Comparison of ENCODE assay signal across 10 cellular contexts in genomic region chr1:159171254-159171687, GRCh38. TPM values are rescaled to one million over a fixed set of nuclear protein-coding genes. Genes with fewer than 3 reads are reported as not detected.
DNase-seq lines count a peak whose midpoint lies in the region; ATAC-seq lines count a peak whose summit lies in the region.
"Had no signal": no experiment of that assay in that cellular context is flagged by ENCODE, and none has a peak within 500 bp of the region (broad histone marks: within the 10 kb centered on the region; RNA-seq: fewer than 3 reads in every experiment).

TSS of gene CADM3 (plus strand) at chr1:159171615. CDS start at chr1:159171766, 151 bp downstream.

- DNase-seq in astrocyte of the hippocampus (ENCODE audit: low read depth, low spot score) (peak; percentile 27), iPS-NIHi11 (ENCODE audit: low spot score) (peak; percentile 82), kidney glomerular epithelial cell (lab: John Stamatoyannopoulos, UW) (no peak), NCI-H2081 treated with DMSO at 0.1 percent for 48 hours (lab: John Stamatoyannopoulos, UW) (no peak)
- DNase-seq: PC-3 had no signal

- H3K36me3 Mint-ChIP-seq in IgD-negative memory B cell = peaks cover 6% of the 10 kb centered on the region
- no peaks in the 10 kb centered on the region for H3K36me3 Mint-ChIP-seq in stimulated activated memory B cell treated with anti-CD40 and anti-IgM and Interleukin-4, amounts not matched to agents 10 μg/mL and 1 μg/mL and 100 μg/mL, for 72 hours

- H3K4me1 Mint-ChIP-seq in IgD-negative memory B cell = peaks cover 4 to 6% (median 5%) of the 10 kb centered on the region in 3 donors
- H3K4me1 Mint-ChIP-seq in stimulated activated memory B cell treated with anti-CD40 and anti-IgM and Interleukin-4, amounts not matched to agents 10 μg/mL and 1 μg/mL and 100 μg/mL, for 72 hours = peaks cover 26% of the 10 kb centered on the region

- H3K27me3 Mint-ChIP-seq in IgD-negative memory B cell = peaks cover 26% of the 10 kb centered on the region
- H3K27me3 Mint-ChIP-seq in stimulated activated memory B cell treated with anti-CD40 and anti-IgM and Interleukin-4, amounts not matched to agents 10 μg/mL and 1 μg/mL and 100 μg/mL, for 72 hours = peaks cover 37% of the 10 kb centered on the region

- ATAC-seq in stimulated activated memory B cell treated with anti-CD40 and anti-IgM and Interleukin-4, amounts not matched to agents 10 μg/mL and 1 μg/mL and 100 μg/mL, for 72 hours = no peak
- no peak for ATAC-seq in GM18861 (IDR thresholded peaks at IDR 0.05; ENCODE audit: unreplicated experiment)
- no peak for ATAC-seq in GM18907 (IDR thresholded peaks at IDR 0.05; ENCODE audit: unreplicated experiment)
- ATAC-seq: GM12878, PC-3 had no signal

- H3K9me3 Mint-ChIP-seq in IgD-negative memory B cell = peaks cover 0 to 4% (median 0%) of the 10 kb centered on the region in 3 donors
- H3K9me3 Mint-ChIP-seq in stimulated activated memory B cell treated with anti-CD40 and anti-IgM and Interleukin-4, amounts not matched to agents 10 μg/mL and 1 μg/mL and 100 μg/mL, for 72 hours = no peaks in the 10 kb centered on the region

- H3K4me3 Mint-ChIP-seq in IgD-negative memory B cell = peak within 1 kb of the TSS; percentile 19 to 91 (median 55)
- H3K4me3 Mint-ChIP-seq in stimulated activated memory B cell treated with anti-CD40 and anti-IgM and Interleukin-4, amounts not matched to agents 10 μg/mL and 1 μg/mL and 100 μg/mL, for 72 hours = peak within 1 kb of the TSS; percentile 69

- no peak within 1 kb of the TSS for H3K27ac Mint-ChIP-seq in IgD-negative memory B cell
- H3K27ac Mint-ChIP-seq in stimulated activated memory B cell treated with anti-CD40 and anti-IgM and Interleukin-4, amounts not matched to agents 10 μg/mL and 1 μg/mL and 100 μg/mL, for 72 hours = no peak within 1 kb of the TSS

RNA-seq across cellular contexts. Expression of gene CADM3, which starts in this region (rescaled TPM):
- polyA plus RNA-seq in IgD-negative memory B cell = 0.13 TPM

Comparison
In these comparisons a context has a peak if more than half of its experiments do, and no peak if none do; other contexts are left out.
1. DNase-seq: peak in astrocyte of the hippocampus (single experiment) and iPS-NIHi11 (single experiment); none in kidney glomerular epithelial cell (single experiment) and NCI-H2081 treated with DMSO at 0.1 percent for 48 hours (single experiment).